Comparison of ENCODE assay signal across 1 cellular context in the genomic region with DNA sequence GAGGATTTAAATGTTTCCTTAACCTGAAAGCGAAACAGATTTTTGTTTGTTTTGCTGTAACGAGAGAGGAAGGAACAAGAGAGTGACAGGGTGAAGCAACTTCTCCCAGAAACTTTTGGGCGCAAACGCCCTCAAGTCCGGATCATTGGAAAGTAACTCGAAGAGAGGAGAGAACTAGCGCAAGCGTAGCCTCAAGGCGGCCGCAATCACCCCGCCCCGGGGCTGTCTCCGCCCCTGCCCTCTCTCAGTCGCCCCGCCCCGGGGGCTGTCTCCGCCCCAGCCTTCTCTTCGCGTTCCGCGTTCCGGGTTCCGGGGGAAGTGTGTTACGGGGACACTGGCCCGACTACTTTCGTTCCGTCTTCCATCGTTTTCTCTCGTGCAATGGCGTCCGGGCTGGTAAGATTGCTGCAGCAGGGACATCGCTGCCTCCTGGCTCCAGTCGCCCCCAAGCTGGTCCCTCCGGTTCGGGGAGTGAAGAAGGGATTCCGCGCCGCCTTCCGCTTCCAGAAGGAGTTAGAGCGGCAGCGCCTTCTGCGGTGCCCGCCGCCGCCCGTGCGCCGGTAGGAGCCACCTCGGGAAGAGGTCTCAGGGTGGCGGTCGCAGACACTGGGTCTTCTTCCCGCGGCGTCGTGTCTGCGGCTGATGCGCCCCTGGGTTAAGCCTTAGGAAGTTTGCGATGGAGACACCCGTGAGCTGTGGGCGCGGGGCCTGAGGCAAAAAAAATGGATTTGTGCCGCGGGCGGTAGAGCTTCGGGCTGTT.
TF ChIP-seq lines count a peak whose summit lies in the region.

TSS of gene MRPL44 (plus strand) at position 372 of the 760 bp plus-strand sequence. CDS start at position 382, 10 bp downstream.

TF ChIP-seq in GM23338, 12 proteins besides CTCF, POLR2A, EP300 and RAD21:
- TF ChIP-seq, protein P1, sequence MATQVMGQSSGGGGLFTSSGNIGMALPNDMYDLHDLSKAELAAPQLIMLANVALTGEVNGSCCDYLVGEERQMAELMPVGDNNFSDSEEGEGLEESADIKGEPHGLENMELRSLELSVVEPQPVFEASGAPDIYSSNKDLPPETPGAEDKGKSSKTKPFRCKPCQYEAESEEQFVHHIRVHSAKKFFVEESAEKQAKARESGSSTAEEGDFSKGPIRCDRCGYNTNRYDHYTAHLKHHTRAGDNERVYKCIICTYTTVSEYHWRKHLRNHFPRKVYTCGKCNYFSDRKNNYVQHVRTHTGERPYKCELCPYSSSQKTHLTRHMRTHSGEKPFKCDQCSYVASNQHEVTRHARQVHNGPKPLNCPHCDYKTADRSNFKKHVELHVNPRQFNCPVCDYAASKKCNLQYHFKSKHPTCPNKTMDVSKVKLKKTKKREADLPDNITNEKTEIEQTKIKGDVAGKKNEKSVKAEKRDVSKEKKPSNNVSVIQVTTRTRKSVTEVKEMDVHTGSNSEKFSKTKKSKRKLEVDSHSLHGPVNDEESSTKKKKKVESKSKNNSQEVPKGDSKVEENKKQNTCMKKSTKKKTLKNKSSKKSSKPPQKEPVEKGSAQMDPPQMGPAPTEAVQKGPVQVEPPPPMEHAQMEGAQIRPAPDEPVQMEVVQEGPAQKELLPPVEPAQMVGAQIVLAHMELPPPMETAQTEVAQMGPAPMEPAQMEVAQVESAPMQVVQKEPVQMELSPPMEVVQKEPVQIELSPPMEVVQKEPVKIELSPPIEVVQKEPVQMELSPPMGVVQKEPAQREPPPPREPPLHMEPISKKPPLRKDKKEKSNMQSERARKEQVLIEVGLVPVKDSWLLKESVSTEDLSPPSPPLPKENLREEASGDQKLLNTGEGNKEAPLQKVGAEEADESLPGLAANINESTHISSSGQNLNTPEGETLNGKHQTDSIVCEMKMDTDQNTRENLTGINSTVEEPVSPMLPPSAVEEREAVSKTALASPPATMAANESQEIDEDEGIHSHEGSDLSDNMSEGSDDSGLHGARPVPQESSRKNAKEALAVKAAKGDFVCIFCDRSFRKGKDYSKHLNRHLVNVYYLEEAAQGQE (IDR thresholded peaks at IDR 0.05; ENCODE audit: unreplicated experiment), result no peak
- TF ChIP-seq CREB1 (CRISPR knock-in tag; IDR thresholded peaks at IDR 0.05; ENCODE audit: low read depth), result peak; percentile 79
- TF ChIP-seq JUNB (IDR thresholded peaks at IDR 0.05; ENCODE audit: unreplicated experiment), result no peak
- TF ChIP-seq STAT1 (IDR thresholded peaks at IDR 0.05; ENCODE audit: unreplicated experiment), result no peak
- peak; percentile 81 for TF ChIP-seq ETS1 (IDR thresholded peaks at IDR 0.05)
- no peak for TF ChIP-seq EZH2 (IDR thresholded peaks at IDR 0.05; ENCODE audit: low read depth, unreplicated experiment)
- TF ChIP-seq ZNF462 (CRISPR knock-in tag; IDR thresholded peaks at IDR 0.05), result no peak
- TF ChIP-seq NANOG (IDR thresholded peaks at IDR 0.05; ENCODE audit: borderline replicate concordance), result no peak
- TF ChIP-seq POLR2AphosphoS5 (IDR thresholded peaks at IDR 0.05; ENCODE audit: low read depth), result peak; percentile 88
- no peak for TF ChIP-seq EZH2phosphoT487 (IDR thresholded peaks at IDR 0.05; ENCODE audit: unreplicated experiment)
TF ChIP-seq in GM23338: peak in this region for 3.
